In the genomic region with DNA sequence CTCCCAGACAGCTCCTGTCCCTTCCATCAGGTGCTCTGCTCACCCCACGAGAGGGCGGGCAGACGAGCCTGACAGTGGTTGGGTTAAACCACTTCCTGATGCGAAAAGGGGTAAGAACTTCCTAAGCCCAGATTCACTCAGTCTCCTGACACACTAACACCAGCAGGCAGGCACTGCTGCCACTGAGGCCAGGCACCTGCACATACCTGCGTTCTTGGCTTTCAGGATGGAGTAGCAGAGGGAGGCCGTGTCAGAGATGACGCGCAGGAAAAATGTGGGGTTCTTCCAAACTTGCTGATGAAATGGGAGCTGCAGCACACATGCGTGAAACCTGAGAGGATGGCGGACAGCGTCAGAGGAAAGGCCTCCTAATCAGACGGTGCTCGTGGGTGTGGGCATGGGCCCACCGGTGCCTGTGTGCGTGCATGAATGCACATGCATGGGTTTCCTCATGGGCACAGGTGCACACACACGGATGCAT, we compare ENCODE assay signal across 8 cellular contexts.
DNase-seq lines count a peak whose midpoint lies in the region.

No MANE protein-coding gene starts in this region.

- DNase-seq in EH (ENCODE audit: low read depth), result peak; percentile 74
- peak in 4 of 5 experiments; percentile 6 to 87 (median 28) for DNase-seq in T-helper 2 cell
- peak; percentile 14 to 31 for DNase-seq in activated T-helper 1 cell treated with anti-CD3 and anti-CD28 coated beads, Interleukin-2, amount 50 U/mL, for 16 hours (ENCODE audit: low read depth in 1 of 2, low spot score in 1 of 2)
- peak; percentile 13 for DNase-seq in stimulated activated CD4-positive, alpha-beta T cell treated with anti-CD3 and anti-CD28 coated beads, Interleukin-12 subunit alpha, Interleukin-12 subunit beta, amount 100 ng/mL, for 4 hours
- no peak for DNase-seq in AG08395 (ENCODE audit: low spot score)
- no peak for DNase-seq in medulla oblongata (ENCODE audit: extremely low spot score)
- no peak for DNase-seq in UCSD-AML1 (lab: John Stamatoyannopoulos, UW; ENCODE audit: unreplicated experiment)
- no peak for DNase-seq in NCI-H1105 treated with DMSO at 0.1 percent for 48 hours (lab: John Stamatoyannopoulos, UW)

Comparison
In these comparisons a context has a peak if more than half of its experiments do, and no peak if none do; other contexts are left out.
1. DNase-seq: peak in EH (single experiment), T-helper 2 cell (4 of 5), activated T-helper 1 cell treated with anti-CD3 and anti-CD28 coated beads, Interleukin-2, amount 50 U/mL, for 16 hours (2 of 2) and stimulated activated CD4-positive, alpha-beta T cell treated with anti-CD3 and anti-CD28 coated beads, Interleukin-12 subunit alpha, Interleukin-12 subunit beta, amount 100 ng/mL, for 4 hours (single experiment); none in AG08395 (single experiment), medulla oblongata (single experiment), UCSD-AML1 (single experiment) and NCI-H1105 treated with DMSO at 0.1 percent for 48 hours (single experiment).